22 cellular contexts compared by ENCODE assay signal in the genomic region with DNA sequence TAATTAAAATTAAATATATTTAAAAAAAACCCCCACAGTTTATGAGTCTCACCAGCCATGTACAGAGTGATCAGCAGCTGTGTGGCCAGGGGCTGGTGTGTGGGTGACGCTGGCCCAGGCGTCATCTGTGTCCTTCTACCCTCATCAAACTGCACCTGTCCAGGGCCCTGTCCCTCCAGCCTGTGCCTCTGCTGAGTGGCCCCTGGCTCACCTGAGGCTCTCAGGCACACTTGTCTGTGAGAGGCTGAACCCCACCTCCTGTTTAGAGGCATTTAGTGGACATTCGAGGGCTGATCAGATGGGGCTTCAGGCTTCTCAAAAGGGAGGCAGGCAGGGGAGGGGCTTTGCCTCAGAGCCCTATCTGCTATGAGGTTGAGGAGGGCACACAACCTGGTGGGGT. TPM values are rescaled to one million over a fixed set of nuclear protein-coding genes. Genes with fewer than 3 reads are reported as not detected.
A peak's percentile ranks its signal among the peaks of the same experiment; 100 is the strongest.
DNase-seq lines count a peak whose midpoint lies in the region; ATAC-seq and TF ChIP-seq lines count a peak whose summit lies in the region.
"Had no signal": no experiment of that assay in that cellular context is flagged by ENCODE, and none has a peak within 500 bp of the region (broad histone marks: within the 10 kb centered on the region; RNA-seq: fewer than 3 reads in every experiment).

No MANE protein-coding gene starts in this region.

- no peaks in the 10 kb centered on the region for H3K9me3 ChIP-seq in body of pancreas
- peaks cover 2% of the 10 kb centered on the region for H3K9me3 ChIP-seq in trophoblast cell (ENCODE audit: insufficient read depth, low read depth, low read length)

- peaks cover 1% of the 10 kb centered on the region for H3K36me3 Mint-ChIP-seq in activated naive CD4-positive, alpha-beta T cell treated with anti-CD3 and anti-CD28 coated beads, Interleukin-2, amount 10 ng/mL, durations not matched to agents 7 days and 5 days
- H3K36me3 Mint-ChIP-seq: CD4-positive, CD25-positive, alpha-beta regulatory T cell had no signal

- intact Hi-C loops in body of pancreas (cut with DNase I), result no loop called here

- H4K8ac ChIP-seq in trophoblast cell (ENCODE audit: low read depth, low read length), result no peak overlapping the region

- H3K79me2 ChIP-seq in trophoblast cell (ENCODE audit: control insufficient read depth, insufficient read depth, low read length, poor library complexity), result peaks cover 3% of the 10 kb centered on the region

- no peak overlapping the region for H3K27ac Mint-ChIP-seq in activated naive CD4-positive, alpha-beta T cell treated with anti-CD3 and anti-CD28 coated beads, Interleukin-2, amount 10 ng/mL, durations not matched to agents 7 days and 5 days
- H3K27ac Mint-ChIP-seq: B cell had no signal

- H3K27ac ChIP-seq in body of pancreas (peak overlapping the region in 3 of 4 donors; percentile 15 to 74 (median 61)), trophoblast cell (ENCODE audit: low read depth, low read length) (no peak overlapping the region)

- DNase-seq in activated naive CD4-positive, alpha-beta T cell treated with anti-CD3 and anti-CD28 coated beads, Interleukin-2, amount 10 ng/mL, durations not matched to agents 7 days and 5 days, result peak; percentile 3
- DNase-seq in activated naive CD4-positive, alpha-beta T cell (lab: John Stamatoyannopoulos, UW), result no peak
- DNase-seq in body of pancreas, result peak in 1 of 4 donors; percentile 7
- DNase-seq in trophoblast cell, result no peak
- no peak for DNase-seq in activated CD4-positive, alpha-beta T cell treated with anti-CD3 and anti-CD28 coated beads for 48 hours
- DNase-seq in DMS 273 treated with DMSO at 0.1 percent for 48 hours (lab: John Stamatoyannopoulos, UW), result no peak
- no peak for DNase-seq in NOMO-1 (lab: John Stamatoyannopoulos, UW; ENCODE audit: unreplicated experiment in 2 of 2)
- DNase-seq: CD4-positive, CD25-positive, alpha-beta regulatory T cell; COR-L47; DND-41; MG63; NCI-H1048; NCI-H1417 treated with DMSO at 0.1 percent for 48 hours; NCI-H187; NCI-H2107; NCI-H446 treated with DMSO at 0.1 percent for 48 hours; NCI-H526 treated with DMSO at 0.1 percent for 48 hours; SHP77 had no signal

- H3K9me3 Mint-ChIP-seq in activated naive CD4-positive, alpha-beta T cell treated with anti-CD3 and anti-CD28 coated beads, Interleukin-2, amount 10 ng/mL, durations not matched to agents 7 days and 5 days, result peaks cover 11% of the 10 kb centered on the region

- H4K91ac ChIP-seq in trophoblast cell (ENCODE audit: low read depth, low read length), result no peak overlapping the region

- CTCF ChIA-PET in activated naive CD4-positive, alpha-beta T cell treated with anti-CD3 and anti-CD28 coated beads, Interleukin-2, amount 10 ng/mL, durations not matched to agents 7 days and 5 days (lab: Charles Lee), result no interaction called here

- no peak overlapping the region for H3K4me3 Mint-ChIP-seq in activated naive CD4-positive, alpha-beta T cell treated with anti-CD3 and anti-CD28 coated beads, Interleukin-2, amount 10 ng/mL, durations not matched to agents 7 days and 5 days
- H3K4me3 Mint-ChIP-seq: B cell; CD4-positive, CD25-positive, alpha-beta regulatory T cell had no signal

- H3K4me1 Mint-ChIP-seq in activated naive CD4-positive, alpha-beta T cell treated with anti-CD3 and anti-CD28 coated beads, Interleukin-2, amount 10 ng/mL, durations not matched to agents 7 days and 5 days, result peaks cover 47% of the 10 kb centered on the region

- H2BK12ac ChIP-seq in trophoblast cell (ENCODE audit: low read length), result peak overlapping the region; percentile 15

- no peak overlapping the region for H2BK5ac ChIP-seq in trophoblast cell (ENCODE audit: low read depth, low read length, poor library complexity)

- H3K18ac ChIP-seq in trophoblast cell (ENCODE audit: low read length), result no peak overlapping the region

- no peak overlapping the region for H3K4ac ChIP-seq in trophoblast cell (ENCODE audit: low read depth, low read length)

- H3K27me3 Mint-ChIP-seq in activated naive CD4-positive, alpha-beta T cell treated with anti-CD3 and anti-CD28 coated beads, Interleukin-2, amount 10 ng/mL, durations not matched to agents 7 days and 5 days, result no peaks in the 10 kb centered on the region
- H3K27me3 Mint-ChIP-seq: B cell; CD4-positive, CD25-positive, alpha-beta regulatory T cell had no signal

- WGBS in body of pancreas, 2 donors, result 75 to 95% methylated on average over 2 to 3 of the region's 3 CpGs
- WGBS in trophoblast cell (ENCODE audit: extremely low coverage, insufficient coverage, insufficient read length), result no CpG with 5 or more reads among the region's 3 CpGs

- H3K4me3 ChIP-seq in body of pancreas (no peak overlapping the region), trophoblast cell (ENCODE audit: low read depth, low read length) (no peak overlapping the region)
- H3K4me3 ChIP-seq: GM12878, MG63 had no signal

- H3K23ac ChIP-seq in trophoblast cell (ENCODE audit: low read length), result no peak overlapping the region

- no peak overlapping the region for H3K9ac ChIP-seq in trophoblast cell (ENCODE audit: low read length)

- H3K27me3 ChIP-seq in body of pancreas (no peaks in the 10 kb centered on the region), trophoblast cell (ENCODE audit: insufficient read depth, low read length) (no peaks in the 10 kb centered on the region)
- H3K27me3 ChIP-seq: MG63 had no signal

- H2AFZ ChIP-seq in trophoblast cell (ENCODE audit: insufficient read depth, low read length, poor library complexity), result no peak overlapping the region

- H3K14ac ChIP-seq in trophoblast cell (ENCODE audit: low read length), result no peak overlapping the region

- H3K4me2 ChIP-seq in trophoblast cell (ENCODE audit: low read length), result no peak overlapping the region

- H3K79me1 ChIP-seq in trophoblast cell (ENCODE audit: low read length), result peaks cover 8% of the 10 kb centered on the region

- no peak overlapping the region for H2AK5ac ChIP-seq in trophoblast cell (ENCODE audit: low read length)

- no peak for TF ChIP-seq CTCF in body of pancreas (IDR thresholded peaks at IDR 0.05)

- H2BK120ac ChIP-seq in trophoblast cell (ENCODE audit: insufficient read depth, low read length, poor library complexity), result no peak overlapping the region

- H4K12ac ChIP-seq in trophoblast cell (ENCODE audit: low read depth, low read length), result no peak overlapping the region

- H3K36me3 ChIP-seq in body of pancreas (replicated peaks in 1 of 2; ENCODE audit: insufficient read depth in 1 of 2, low read depth in 2 of 2), result no peaks in the 10 kb centered on the region
- H3K36me3 ChIP-seq in trophoblast cell (ENCODE audit: control insufficient read depth in 1 of 2, insufficient read depth in 2 of 2, low read length in 2 of 2), result no peaks in the 10 kb centered on the region
- H3K36me3 ChIP-seq: MG63 had no signal

- H3K4me1 ChIP-seq in body of pancreas (peaks cover 35% of the 10 kb centered on the region), trophoblast cell (ENCODE audit: control insufficient read depth in 1 of 2, insufficient read depth in 2 of 2, low read length in 2 of 2) (peaks cover 18 to 21% of the 10 kb centered on the region in 2 experiments)

- no peak for TF ChIP-seq POLR2A in body of pancreas (IDR thresholded peaks at IDR 0.05)

- ATAC-seq in body of pancreas, result no peak
- ATAC-seq: GM12878 had no signal

RNA-seq across cellular contexts. Expression of gene SMIM38, which starts 29.9 kb away (rescaled TPM):
- 10 to 100 TPM in 1 of 2 donors, 1 to 10 TPM in 1; 8.9 to 15.6 TPM for total RNA-seq in body of pancreas
- 0.12 and 0.14 TPM in 2 replicates for polyA plus RNA-seq in trophoblast cell (2013)
- total RNA-seq: LHCN-M2, RPMI7951 had no signal
